ENCODE assay signal across 1 cellular context in the genomic region with DNA sequence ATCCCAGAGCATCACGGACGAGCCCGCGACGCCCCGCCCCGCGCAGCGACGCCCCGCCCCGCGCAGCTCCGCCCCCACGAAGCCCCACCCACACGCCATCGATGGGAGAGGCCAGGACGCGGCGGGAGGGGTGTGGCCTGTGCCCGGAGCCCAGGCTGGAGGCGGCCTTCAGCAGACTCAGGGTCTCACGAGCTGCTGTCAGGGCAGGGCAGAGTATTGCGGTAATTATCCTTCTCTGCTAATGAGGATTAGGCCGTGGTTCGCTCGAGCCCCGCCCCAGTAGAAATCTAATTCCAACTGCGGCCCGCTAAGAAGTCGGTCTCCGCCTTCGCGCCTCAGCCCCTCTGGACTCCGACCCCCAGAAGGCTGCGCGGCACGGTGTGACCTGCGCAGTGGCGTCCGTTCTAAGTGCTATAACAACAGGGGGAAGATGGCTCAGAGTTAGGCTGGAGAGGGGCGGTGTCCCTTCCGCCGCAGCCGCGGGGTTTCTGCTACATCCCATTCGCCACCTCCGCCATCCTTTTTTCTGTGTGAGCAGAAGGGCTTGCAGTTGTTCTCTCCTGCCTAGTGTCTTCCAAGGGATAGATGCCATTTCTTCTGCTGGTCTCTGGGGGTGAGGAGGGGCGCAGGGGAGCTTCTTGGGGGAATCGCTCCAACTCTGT.
TF ChIP-seq lines count a peak whose summit lies in the region.

No MANE protein-coding gene starts in this region.

TF ChIP-seq in HepG2, 621 proteins besides CTCF, POLR2A, EP300 and RAD21 (continued from another document and continues in another):
- TF ChIP-seq ZFP36 (IDR thresholded peaks at IDR 0.05; ENCODE audit: borderline replicate concordance, low read depth, low read length, partially characterized antibody) (no peak), MIXL1 (CRISPR knock-in tag; IDR thresholded peaks at IDR 0.05) (0 out of 2 replicates have a peak, but pooled peaks have one; percentile 18), ZMYM2 (CRISPR knock-in tag; IDR thresholded peaks at IDR 0.05) (no peak), IRF2 (CRISPR knock-in tag; IDR thresholded peaks at IDR 0.05) (no peak; the same call in 1 of the 2 replicates), HOXA7 (CRISPR knock-in tag; IDR thresholded peaks at IDR 0.05) (no peak), TARDBP (CRISPR knock-in tag; IDR thresholded peaks at IDR 0.05) (no peak), FOXK2 (IDR thresholded peaks at IDR 0.05) (no peak), ZNF33A (CRISPR knock-in tag; IDR thresholded peaks at IDR 0.05; ENCODE audit: borderline replicate concordance) (no peak), IKZF1 (IDR thresholded peaks at IDR 0.05) (no peak), ZNF879 (CRISPR knock-in tag; IDR thresholded peaks at IDR 0.05) (0 out of 2 replicates have a peak, but pooled peaks have one; percentile 34), SUZ12 (IDR thresholded peaks at IDR 0.05; ENCODE audit: low read depth, low read length) (peak; percentile 54; the same call in 1 of the 2 replicates), SRSF1 (optimal IDR thresholded peaks at IDR 0.05; ENCODE audit: low read depth, low read length) (no peak), ZFP36L1 (CRISPR knock-in tag; IDR thresholded peaks at IDR 0.05) (no peak), ZFP82 (CRISPR knock-in tag; IDR thresholded peaks at IDR 0.05; ENCODE audit: borderline replicate concordance) (no peak), PITX1 (CRISPR knock-in tag; IDR thresholded peaks at IDR 0.05) (no peak), GATAD2A (CRISPR knock-in tag; IDR thresholded peaks at IDR 0.05) (peak; percentile 41), CHD2 (IDR thresholded peaks at IDR 0.05; ENCODE audit: low read depth, low read length) (0 out of 2 replicates have a peak, but pooled peaks have one; percentile 2), ZNF3 (CRISPR knock-in tag; IDR thresholded peaks at IDR 0.05) (no peak), KDM1A (CRISPR knock-in tag; IDR thresholded peaks at IDR 0.05) (no peak), ZNF768 (CRISPR knock-in tag; IDR thresholded peaks at IDR 0.05) (no peak), ZNF10 (CRISPR knock-in tag; IDR thresholded peaks at IDR 0.05; ENCODE audit: borderline replicate concordance, low read depth) (no peak), ZNF350 (CRISPR knock-in tag; IDR thresholded peaks at IDR 0.05; ENCODE audit: borderline replicate concordance, low read depth) (peak; percentile 70), MEF2D (CRISPR knock-in tag; IDR thresholded peaks at IDR 0.05) (0 out of 2 replicates have a peak, but pooled peaks have one; percentile 35), ELF1 (CRISPR knock-in tag; IDR thresholded peaks at IDR 0.05) (no peak; the same call in none of the 2 replicates)
- TF ChIP-seq, protein P1, sequence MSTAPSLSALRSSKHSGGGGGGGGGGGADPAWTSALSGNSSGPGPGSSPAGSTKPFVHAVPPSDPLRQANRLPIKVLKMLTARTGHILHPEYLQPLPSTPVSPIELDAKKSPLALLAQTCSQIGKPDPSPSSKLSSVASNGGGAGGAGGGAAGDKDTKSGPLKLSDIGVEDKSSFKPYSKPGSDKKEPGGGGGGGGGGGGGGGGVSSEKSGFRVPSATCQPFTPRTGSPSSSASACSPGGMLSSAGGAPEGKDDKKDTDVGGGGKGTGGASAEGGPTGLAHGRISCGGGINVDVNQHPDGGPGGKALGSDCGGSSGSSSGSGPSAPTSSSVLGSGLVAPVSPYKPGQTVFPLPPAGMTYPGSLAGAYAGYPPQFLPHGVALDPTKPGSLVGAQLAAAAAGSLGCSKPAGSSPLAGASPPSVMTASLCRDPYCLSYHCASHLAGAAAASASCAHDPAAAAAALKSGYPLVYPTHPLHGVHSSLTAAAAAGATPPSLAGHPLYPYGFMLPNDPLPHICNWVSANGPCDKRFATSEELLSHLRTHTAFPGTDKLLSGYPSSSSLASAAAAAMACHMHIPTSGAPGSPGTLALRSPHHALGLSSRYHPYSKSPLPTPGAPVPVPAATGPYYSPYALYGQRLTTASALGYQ (CRISPR knock-in tag; IDR thresholded peaks at IDR 0.05): no peak
- TF ChIP-seq, protein P2, sequence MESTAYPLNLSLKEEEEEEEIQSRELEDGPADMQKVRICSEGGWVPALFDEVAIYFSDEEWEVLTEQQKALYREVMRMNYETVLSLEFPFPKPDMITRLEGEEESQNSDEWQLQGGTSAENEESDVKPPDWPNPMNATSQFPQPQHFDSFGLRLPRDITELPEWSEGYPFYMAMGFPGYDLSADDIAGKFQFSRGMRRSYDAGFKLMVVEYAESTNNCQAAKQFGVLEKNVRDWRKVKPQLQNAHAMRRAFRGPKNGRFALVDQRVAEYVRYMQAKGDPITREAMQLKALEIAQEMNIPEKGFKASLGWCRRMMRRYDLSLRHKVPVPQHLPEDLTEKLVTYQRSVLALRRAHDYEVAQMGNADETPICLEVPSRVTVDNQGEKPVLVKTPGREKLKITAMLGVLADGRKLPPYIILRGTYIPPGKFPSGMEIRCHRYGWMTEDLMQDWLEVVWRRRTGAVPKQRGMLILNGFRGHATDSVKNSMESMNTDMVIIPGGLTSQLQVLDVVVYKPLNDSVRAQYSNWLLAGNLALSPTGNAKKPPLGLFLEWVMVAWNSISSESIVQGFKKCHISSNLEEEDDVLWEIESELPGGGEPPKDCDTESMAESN (CRISPR knock-in tag; conservative IDR thresholded peaks at IDR 0.05): no peak
- TF ChIP-seq, protein P3, sequence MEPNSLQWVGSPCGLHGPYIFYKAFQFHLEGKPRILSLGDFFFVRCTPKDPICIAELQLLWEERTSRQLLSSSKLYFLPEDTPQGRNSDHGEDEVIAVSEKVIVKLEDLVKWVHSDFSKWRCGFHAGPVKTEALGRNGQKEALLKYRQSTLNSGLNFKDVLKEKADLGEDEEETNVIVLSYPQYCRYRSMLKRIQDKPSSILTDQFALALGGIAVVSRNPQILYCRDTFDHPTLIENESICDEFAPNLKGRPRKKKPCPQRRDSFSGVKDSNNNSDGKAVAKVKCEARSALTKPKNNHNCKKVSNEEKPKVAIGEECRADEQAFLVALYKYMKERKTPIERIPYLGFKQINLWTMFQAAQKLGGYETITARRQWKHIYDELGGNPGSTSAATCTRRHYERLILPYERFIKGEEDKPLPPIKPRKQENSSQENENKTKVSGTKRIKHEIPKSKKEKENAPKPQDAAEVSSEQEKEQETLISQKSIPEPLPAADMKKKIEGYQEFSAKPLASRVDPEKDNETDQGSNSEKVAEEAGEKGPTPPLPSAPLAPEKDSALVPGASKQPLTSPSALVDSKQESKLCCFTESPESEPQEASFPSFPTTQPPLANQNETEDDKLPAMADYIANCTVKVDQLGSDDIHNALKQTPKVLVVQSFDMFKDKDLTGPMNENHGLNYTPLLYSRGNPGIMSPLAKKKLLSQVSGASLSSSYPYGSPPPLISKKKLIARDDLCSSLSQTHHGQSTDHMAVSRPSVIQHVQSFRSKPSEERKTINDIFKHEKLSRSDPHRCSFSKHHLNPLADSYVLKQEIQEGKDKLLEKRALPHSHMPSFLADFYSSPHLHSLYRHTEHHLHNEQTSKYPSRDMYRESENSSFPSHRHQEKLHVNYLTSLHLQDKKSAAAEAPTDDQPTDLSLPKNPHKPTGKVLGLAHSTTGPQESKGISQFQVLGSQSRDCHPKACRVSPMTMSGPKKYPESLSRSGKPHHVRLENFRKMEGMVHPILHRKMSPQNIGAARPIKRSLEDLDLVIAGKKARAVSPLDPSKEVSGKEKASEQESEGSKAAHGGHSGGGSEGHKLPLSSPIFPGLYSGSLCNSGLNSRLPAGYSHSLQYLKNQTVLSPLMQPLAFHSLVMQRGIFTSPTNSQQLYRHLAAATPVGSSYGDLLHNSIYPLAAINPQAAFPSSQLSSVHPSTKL (CRISPR knock-in tag; IDR thresholded peaks at IDR 0.05): 0 out of 2 replicates have a peak, but pooled peaks have one; percentile 17
- TF ChIP-seq, protein P4, sequence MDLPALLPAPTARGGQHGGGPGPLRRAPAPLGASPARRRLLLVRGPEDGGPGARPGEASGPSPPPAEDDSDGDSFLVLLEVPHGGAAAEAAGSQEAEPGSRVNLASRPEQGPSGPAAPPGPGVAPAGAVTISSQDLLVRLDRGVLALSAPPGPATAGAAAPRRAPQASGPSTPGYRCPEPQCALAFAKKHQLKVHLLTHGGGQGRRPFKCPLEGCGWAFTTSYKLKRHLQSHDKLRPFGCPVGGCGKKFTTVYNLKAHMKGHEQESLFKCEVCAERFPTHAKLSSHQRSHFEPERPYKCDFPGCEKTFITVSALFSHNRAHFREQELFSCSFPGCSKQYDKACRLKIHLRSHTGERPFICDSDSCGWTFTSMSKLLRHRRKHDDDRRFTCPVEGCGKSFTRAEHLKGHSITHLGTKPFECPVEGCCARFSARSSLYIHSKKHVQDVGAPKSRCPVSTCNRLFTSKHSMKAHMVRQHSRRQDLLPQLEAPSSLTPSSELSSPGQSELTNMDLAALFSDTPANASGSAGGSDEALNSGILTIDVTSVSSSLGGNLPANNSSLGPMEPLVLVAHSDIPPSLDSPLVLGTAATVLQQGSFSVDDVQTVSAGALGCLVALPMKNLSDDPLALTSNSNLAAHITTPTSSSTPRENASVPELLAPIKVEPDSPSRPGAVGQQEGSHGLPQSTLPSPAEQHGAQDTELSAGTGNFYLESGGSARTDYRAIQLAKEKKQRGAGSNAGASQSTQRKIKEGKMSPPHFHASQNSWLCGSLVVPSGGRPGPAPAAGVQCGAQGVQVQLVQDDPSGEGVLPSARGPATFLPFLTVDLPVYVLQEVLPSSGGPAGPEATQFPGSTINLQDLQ (CRISPR knock-in tag; IDR thresholded peaks at IDR 0.05): peak; percentile 49; the same call in 1 of the 2 replicates
- TF ChIP-seq, protein P5, sequence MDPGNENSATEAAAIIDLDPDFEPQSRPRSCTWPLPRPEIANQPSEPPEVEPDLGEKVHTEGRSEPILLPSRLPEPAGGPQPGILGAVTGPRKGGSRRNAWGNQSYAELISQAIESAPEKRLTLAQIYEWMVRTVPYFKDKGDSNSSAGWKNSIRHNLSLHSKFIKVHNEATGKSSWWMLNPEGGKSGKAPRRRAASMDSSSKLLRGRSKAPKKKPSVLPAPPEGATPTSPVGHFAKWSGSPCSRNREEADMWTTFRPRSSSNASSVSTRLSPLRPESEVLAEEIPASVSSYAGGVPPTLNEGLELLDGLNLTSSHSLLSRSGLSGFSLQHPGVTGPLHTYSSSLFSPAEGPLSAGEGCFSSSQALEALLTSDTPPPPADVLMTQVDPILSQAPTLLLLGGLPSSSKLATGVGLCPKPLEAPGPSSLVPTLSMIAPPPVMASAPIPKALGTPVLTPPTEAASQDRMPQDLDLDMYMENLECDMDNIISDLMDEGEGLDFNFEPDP (CRISPR knock-in tag; conservative IDR thresholded peaks at IDR 0.05): 0 out of 2 replicates have a peak, but pooled peaks have one; percentile 41
- TF ChIP-seq, protein P6, sequence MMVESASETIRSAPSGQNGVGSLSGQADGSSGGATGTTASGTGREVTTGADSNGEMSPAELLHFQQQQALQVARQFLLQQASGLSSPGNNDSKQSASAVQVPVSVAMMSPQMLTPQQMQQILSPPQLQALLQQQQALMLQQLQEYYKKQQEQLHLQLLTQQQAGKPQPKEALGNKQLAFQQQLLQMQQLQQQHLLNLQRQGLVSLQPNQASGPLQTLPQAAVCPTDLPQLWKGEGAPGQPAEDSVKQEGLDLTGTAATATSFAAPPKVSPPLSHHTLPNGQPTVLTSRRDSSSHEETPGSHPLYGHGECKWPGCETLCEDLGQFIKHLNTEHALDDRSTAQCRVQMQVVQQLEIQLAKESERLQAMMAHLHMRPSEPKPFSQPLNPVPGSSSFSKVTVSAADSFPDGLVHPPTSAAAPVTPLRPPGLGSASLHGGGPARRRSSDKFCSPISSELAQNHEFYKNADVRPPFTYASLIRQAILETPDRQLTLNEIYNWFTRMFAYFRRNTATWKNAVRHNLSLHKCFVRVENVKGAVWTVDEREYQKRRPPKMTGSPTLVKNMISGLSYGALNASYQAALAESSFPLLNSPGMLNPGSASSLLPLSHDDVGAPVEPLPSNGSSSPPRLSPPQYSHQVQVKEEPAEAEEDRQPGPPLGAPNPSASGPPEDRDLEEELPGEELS (CRISPR knock-in tag; IDR thresholded peaks at IDR 0.05): no peak; the same call in 1 of the 2 replicates
- TF ChIP-seq, protein P7, sequence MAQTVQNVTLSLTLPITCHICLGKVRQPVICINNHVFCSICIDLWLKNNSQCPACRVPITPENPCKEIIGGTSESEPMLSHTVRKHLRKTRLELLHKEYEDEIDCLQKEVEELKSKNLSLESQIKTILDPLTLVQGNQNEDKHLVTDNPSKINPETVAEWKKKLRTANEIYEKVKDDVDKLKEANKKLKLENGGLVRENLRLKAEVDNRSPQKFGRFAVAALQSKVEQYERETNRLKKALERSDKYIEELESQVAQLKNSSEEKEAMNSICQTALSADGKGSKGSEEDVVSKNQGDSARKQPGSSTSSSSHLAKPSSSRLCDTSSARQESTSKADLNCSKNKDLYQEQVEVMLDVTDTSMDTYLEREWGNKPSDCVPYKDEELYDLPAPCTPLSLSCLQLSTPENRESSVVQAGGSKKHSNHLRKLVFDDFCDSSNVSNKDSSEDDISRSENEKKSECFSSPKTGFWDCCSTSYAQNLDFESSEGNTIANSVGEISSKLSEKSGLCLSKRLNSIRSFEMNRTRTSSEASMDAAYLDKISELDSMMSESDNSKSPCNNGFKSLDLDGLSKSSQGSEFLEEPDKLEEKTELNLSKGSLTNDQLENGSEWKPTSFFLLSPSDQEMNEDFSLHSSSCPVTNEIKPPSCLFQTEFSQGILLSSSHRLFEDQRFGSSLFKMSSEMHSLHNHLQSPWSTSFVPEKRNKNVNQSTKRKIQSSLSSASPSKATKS (CRISPR knock-in tag; IDR thresholded peaks at IDR 0.05): no peak; the same call in 1 of the 2 replicates
- TF ChIP-seq, protein P8, sequence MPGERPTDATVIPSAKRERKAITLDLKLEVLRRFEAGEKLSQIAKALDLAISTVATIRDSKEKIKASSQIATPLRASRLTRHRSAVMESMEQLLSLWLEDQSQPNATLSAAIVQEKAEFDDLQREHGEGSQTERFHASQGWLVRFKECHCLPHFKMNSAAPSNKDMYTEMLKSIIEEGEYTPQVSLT (CRISPR knock-in tag; IDR thresholded peaks at IDR 0.05; ENCODE audit: borderline replicate concordance, low read depth): no peak
- TF ChIP-seq, protein P9, sequence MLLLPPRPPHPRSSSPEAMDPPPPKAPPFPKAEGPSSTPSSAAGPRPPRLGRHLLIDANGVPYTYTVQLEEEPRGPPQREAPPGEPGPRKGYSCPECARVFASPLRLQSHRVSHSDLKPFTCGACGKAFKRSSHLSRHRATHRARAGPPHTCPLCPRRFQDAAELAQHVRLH (CRISPR knock-in tag; IDR thresholded peaks at IDR 0.05; ENCODE audit: borderline replicate concordance, low read depth): no peak
- TF ChIP-seq, protein P10, sequence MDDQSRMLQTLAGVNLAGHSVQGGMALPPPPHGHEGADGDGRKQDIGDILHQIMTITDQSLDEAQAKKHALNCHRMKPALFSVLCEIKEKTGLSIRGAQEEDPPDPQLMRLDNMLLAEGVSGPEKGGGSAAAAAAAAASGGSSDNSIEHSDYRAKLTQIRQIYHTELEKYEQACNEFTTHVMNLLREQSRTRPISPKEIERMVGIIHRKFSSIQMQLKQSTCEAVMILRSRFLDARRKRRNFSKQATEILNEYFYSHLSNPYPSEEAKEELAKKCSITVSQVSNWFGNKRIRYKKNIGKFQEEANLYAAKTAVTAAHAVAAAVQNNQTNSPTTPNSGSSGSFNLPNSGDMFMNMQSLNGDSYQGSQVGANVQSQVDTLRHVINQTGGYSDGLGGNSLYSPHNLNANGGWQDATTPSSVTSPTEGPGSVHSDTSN (CRISPR knock-in tag; IDR thresholded peaks at IDR 0.05; ENCODE audit: borderline replicate concordance): no peak
- TF ChIP-seq, protein P11, sequence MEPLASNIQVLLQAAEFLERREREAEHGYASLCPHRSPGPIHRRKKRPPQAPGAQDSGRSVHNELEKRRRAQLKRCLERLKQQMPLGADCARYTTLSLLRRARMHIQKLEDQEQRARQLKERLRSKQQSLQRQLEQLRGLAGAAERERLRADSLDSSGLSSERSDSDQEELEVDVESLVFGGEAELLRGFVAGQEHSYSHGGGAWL (CRISPR knock-in tag; IDR thresholded peaks at IDR 0.05): peak; percentile 36; the same call in 1 of the 2 replicates
